1 cellular context compared by ENCODE assay signal in the genomic region with DNA sequence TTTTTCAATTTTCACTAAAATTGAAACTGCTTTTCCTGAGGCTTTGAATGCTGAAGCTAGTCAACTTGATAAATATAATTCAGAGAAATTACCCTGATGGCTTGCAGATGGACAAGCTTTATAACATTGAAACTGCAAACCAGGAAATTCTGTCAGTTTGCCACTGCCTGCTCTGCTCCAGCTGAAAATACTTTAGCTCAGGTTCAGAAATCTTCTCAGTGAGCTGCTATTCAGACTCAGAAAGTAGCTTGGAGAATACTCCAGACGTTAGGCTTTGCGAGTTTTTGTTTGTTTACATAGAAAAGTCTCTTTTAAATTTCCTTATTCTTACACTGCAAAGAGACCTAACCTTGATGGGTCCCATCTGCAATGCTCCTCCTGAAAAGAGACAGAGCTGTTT.
TF ChIP-seq lines count a peak whose summit lies in the region.

No MANE protein-coding gene starts in this region.

TF ChIP-seq in H1, 55 proteins besides CTCF, POLR2A, EP300 and RAD21:
- no peak for TF ChIP-seq CHD1 (IDR thresholded peaks at IDR 0.05; ENCODE audit: low read depth, low read length)
- no peak for TF ChIP-seq CEBPB (IDR thresholded peaks at IDR 0.05; ENCODE audit: low read depth, low read length)
- no peak for TF ChIP-seq CBX8 (IDR thresholded peaks at IDR 0.05; ENCODE audit: borderline replicate concordance, low read depth, low read length)
- TF ChIP-seq JUND (IDR thresholded peaks at IDR 0.05; ENCODE audit: low read length): no peak
- TF ChIP-seq JUN (IDR thresholded peaks at IDR 0.05; ENCODE audit: low read depth, low read length): no peak
- TF ChIP-seq GABPA (IDR thresholded peaks at IDR 0.05; ENCODE audit: borderline replicate concordance, insufficient read depth, low read length): no peak
- TF ChIP-seq CREB1 (IDR thresholded peaks at IDR 0.05): no peak
- no peak for TF ChIP-seq NANOG (IDR thresholded peaks at IDR 0.05; ENCODE audit: insufficient read depth, low read depth, low read length, poor library complexity, severe bottlenecking)
- no peak for TF ChIP-seq RBBP5 (IDR thresholded peaks at IDR 0.05; ENCODE audit: borderline replicate concordance, low read depth, low read length)
- no peak for TF ChIP-seq SUZ12 (IDR thresholded peaks at IDR 0.05; ENCODE audit: low read length)
- no peak for TF ChIP-seq SAP30 (IDR thresholded peaks at IDR 0.05; ENCODE audit: insufficient read depth, insufficient replicate concordance, low read length)
